ENCODE assay signal across 8 cellular contexts in the genomic region with DNA sequence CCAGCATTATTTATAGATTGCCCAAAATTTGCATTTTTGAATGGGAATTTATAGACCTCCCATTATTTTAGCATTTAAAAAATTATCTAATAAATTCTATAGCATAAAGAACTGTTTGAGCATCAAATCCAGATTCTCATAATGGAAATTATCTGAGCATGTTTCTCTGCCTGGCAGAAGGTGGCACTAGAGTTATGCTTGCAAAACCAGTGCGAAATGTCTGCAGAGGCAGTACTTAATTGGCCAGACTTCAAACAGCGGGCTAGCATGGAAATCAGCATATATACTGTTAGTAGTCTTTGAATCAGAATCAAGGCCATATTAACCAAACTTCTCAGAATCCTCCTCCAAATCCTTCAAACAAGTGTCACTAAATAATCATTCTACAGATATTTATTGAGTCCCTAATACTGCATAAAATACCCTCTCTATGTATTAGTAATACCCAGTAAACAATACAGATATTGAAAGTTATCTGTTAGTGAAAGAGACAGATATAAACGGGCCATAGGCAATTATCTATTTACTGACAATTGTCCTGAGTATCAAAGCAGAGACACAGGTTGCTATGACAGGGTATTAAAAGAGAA.
DNase-seq lines count a peak whose midpoint lies in the region; ATAC-seq, FAIRE-seq and TF ChIP-seq lines count a peak whose summit lies in the region.

No MANE protein-coding gene starts in this region.

- POLR2A ChIA-PET in PC-9 (lab: Charles Lee; ENCODE audit: unreplicated experiment): no interaction called here
- POLR2A ChIA-PET in endothelial cell of umbilical vein (lab: Charles Lee): no interaction called here

- ATAC-seq in GM19455 (IDR thresholded peaks at IDR 0.05; ENCODE audit: unreplicated experiment): no peak

- intact Hi-C loops in PC-9 (cut with micrococcal nuclease; ENCODE audit: unreplicated experiment) (loop anchor here (1.0 to 2.0 kb wide), 2 partner anchors 243 to 868 kb away; no protein-coding TSS in a partner anchor), endothelial cell of umbilical vein (cut with micrococcal nuclease) (loop anchor here (1.0 to 5.0 kb wide), 4 partner anchors 210 to 867 kb away; a partner anchor contains a TSS)

- peaks cover 8% of the 10 kb centered on the region; the same call in 1 of the 2 replicates for H3K4me1 ChIP-seq in PC-9 (replicated peaks; ENCODE audit: insufficient read depth)
- no peaks in the 10 kb centered on the region for H3K4me1 ChIP-seq in endothelial cell of umbilical vein (ENCODE audit: control insufficient read depth, extremely low read depth, insufficient read depth, low read length)

- no peaks in the 10 kb centered on the region for H3K9me2 ChIP-seq in PC-9 (ENCODE audit: insufficient read depth)

- BruUV-seq in PC-9 (replicated peaks; lab: Mats Ljungman, UMichigan) (no TSS peak), endothelial cell of umbilical vein (replicated peaks; lab: Mats Ljungman, UMichigan) (no TSS peak)

- H3K36me3 ChIP-seq in PC-9 (ENCODE audit: low read depth) (no peaks in the 10 kb centered on the region), endothelial cell of umbilical vein (ENCODE audit: control insufficient read depth in 2 of 2, extremely low read depth in 1 of 2, insufficient read depth in 2 of 2, low read length in 2 of 2) (no peaks in the 10 kb centered on the region)

- no peak overlapping the region for H3K4me2 ChIP-seq in PC-9
- no peak overlapping the region for H3K4me2 ChIP-seq in endothelial cell of umbilical vein (ENCODE audit: insufficient read depth, low read length)

- H3K9me3 ChIP-seq in PC-9 (ENCODE audit: insufficient read depth, low read depth) (no peaks in the 10 kb centered on the region), endothelial cell of umbilical vein (replicated peaks; ENCODE audit: control insufficient read depth, insufficient read depth, low read length) (no peaks in the 10 kb centered on the region)

- FAIRE-seq in endothelial cell of umbilical vein (lab: Jason Lieb, UNC): peak; percentile 74

- no peak overlapping the region for H3K9ac ChIP-seq in endothelial cell of umbilical vein (replicated peaks; ENCODE audit: extremely low read depth, insufficient read depth, low read length)

- H2AFZ ChIP-seq in PC-9 (no peak overlapping the region), endothelial cell of umbilical vein (ENCODE audit: low read depth, low read length) (peak overlapping the region; percentile 32)

- H3K9me1 ChIP-seq in endothelial cell of umbilical vein (replicated peaks; ENCODE audit: control insufficient read depth, extremely low read depth, insufficient read depth, low read length): peaks cover 2% of the 10 kb centered on the region

- DNase-seq in GDM1 (lab: John Stamatoyannopoulos, UW): peak; percentile 16
- DNase-seq in HL-60 (ENCODE audit: low read depth in 1 of 2, low spot score in 1 of 2): peak in 1 of 2 experiments; percentile 37
- DNase-seq in PC-9: no peak
- DNase-seq in endothelial cell of umbilical vein (ENCODE audit: low read depth, low spot score): peak; percentile 70
- DNase-seq in midbrain (lab: John Stamatoyannopoulos, UW): peak; percentile 57
- DNase-seq in stimulated activated CD4-positive, alpha-beta T cell treated with anti-CD3 and anti-CD28 coated beads, Interleukin-2, amount 100 ng/mL, for 48 hours: no peak
- no peak for DNase-seq in activated CD4-positive, alpha-beta T cell treated with anti-CD3 and anti-CD28 coated beads for 48 hours

- H3K27me3 ChIP-seq in HL-60 (ENCODE audit: insufficient read depth, poor library complexity, severe bottlenecking): peaks cover 4% of the 10 kb centered on the region
- no peaks in the 10 kb centered on the region for H3K27me3 ChIP-seq in PC-9 (ENCODE audit: insufficient read depth, low read depth)
- H3K27me3 ChIP-seq in endothelial cell of umbilical vein (ENCODE audit: control insufficient read depth in 2 of 2, insufficient read depth in 2 of 2, low read length in 2 of 2): no peaks in the 10 kb centered on the region

- H4K20me1 ChIP-seq in PC-9 (ENCODE audit: insufficient read depth) (no peaks in the 10 kb centered on the region), endothelial cell of umbilical vein (replicated peaks; ENCODE audit: control insufficient read depth, extremely low read depth, insufficient read depth, low read length) (no peaks in the 10 kb centered on the region)

- H3K79me2 ChIP-seq in PC-9 (ENCODE audit: low read depth) (no peaks in the 10 kb centered on the region), endothelial cell of umbilical vein (ENCODE audit: control insufficient read depth, insufficient read depth, low read length) (no peaks in the 10 kb centered on the region)

- CTCF ChIA-PET in PC-9 (lab: Charles Lee) (no interaction called here), endothelial cell of umbilical vein (lab: Charles Lee) (interaction anchor here (0.7 to 4.4 kb wide), 5 partner anchors 203 to 868 kb away, joined by 3 to 49 read pairs (median 3); no protein-coding TSS in a partner anchor)

- H3K27ac ChIP-seq in HL-60 (replicated peaks): no peak overlapping the region
- no peak overlapping the region for H3K27ac ChIP-seq in PC-9
- no peak overlapping the region for H3K27ac ChIP-seq in endothelial cell of umbilical vein (ENCODE audit: insufficient read depth, low read depth, low read length)

- TF ChIP-seq POLR2A in endothelial cell of umbilical vein (IDR thresholded peaks at IDR 0.05; ENCODE audit: low read depth, low read length): no peak

- peak; percentile 53 for TF ChIP-seq CTCF in HL-60 (IDR thresholded peaks at IDR 0.05; ENCODE audit: insufficient read depth, low read length)
- TF ChIP-seq CTCF in PC-9 (conservative IDR thresholded peaks at IDR 0.05): peak; percentile 68
- TF ChIP-seq CTCF in endothelial cell of umbilical vein (IDR thresholded peaks at IDR 0.05; ENCODE audit: extremely low read depth in 1 of 2, insufficient read depth in 1 of 2, low read depth in 1 of 2, low read length in 2 of 2): peak; percentile 59 to 61

- no peaks in the 10 kb centered on the region for H3F3A ChIP-seq in PC-9 (ENCODE audit: insufficient read depth, low read depth)

- H3K4me3 ChIP-seq in HL-60 (replicated peaks; ENCODE audit: insufficient read depth, low read length) (no peak overlapping the region), PC-9 (no peak overlapping the region), endothelial cell of umbilical vein (replicated peaks in 1 of 3; ENCODE audit: insufficient read depth in 1 of 3, low read depth in 1 of 3, low read length in 3 of 3) (no peak overlapping the region)

- dilution Hi-C loops in endothelial cell of umbilical vein (cut with MboI; ENCODE audit: extremely low pct_ligation_motif_present, low sequenced_read_pairs): no loop called here

TF ChIP-seq in endothelial cell of umbilical vein, 7 proteins besides CTCF, POLR2A, EP300 and RAD21:
- TF ChIP-seq EZH2 (IDR thresholded peaks at IDR 0.05; ENCODE audit: borderline replicate concordance, low read depth, low read length, severe bottlenecking) (no peak), JUN (IDR thresholded peaks at IDR 0.05; ENCODE audit: borderline replicate concordance, insufficient read depth, insufficient read length, low read depth) (no peak), POLR2AphosphoS5 (IDR thresholded peaks at IDR 0.05; ENCODE audit: insufficient read depth, low read depth, low read length) (no peak), MYC (IDR thresholded peaks at IDR 0.05; ENCODE audit: low read depth, low read length) (no peak), FOS (IDR thresholded peaks at IDR 0.05; ENCODE audit: borderline replicate concordance, insufficient read depth, low read length) (no peak), GATA2 (IDR thresholded peaks at IDR 0.05; ENCODE audit: insufficient read depth, insufficient read length, low read depth, low read length) (no peak)
- TF ChIP-seq, protein P1, sequence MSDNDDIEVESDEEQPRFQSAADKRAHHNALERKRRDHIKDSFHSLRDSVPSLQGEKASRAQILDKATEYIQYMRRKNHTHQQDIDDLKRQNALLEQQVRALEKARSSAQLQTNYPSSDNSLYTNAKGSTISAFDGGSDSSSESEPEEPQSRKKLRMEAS (IDR thresholded peaks at IDR 0.05; ENCODE audit: insufficient read depth, insufficient read length): no peak

Comparison
In these comparisons a context has a peak if more than half of its experiments do, and no peak if none do; other contexts are left out.
1. DNase-seq: peak in GDM1 (single experiment), endothelial cell of umbilical vein (single experiment) and midbrain (single experiment); none in PC-9 (0 of 2), stimulated activated CD4-positive, alpha-beta T cell treated with anti-CD3 and anti-CD28 coated beads, Interleukin-2, amount 100 ng/mL, for 48 hours (0 of 2) and activated CD4-positive, alpha-beta T cell treated with anti-CD3 and anti-CD28 coated beads for 48 hours (single experiment).
2. Peak in every context shown above with its lines, with median percentiles within 50 percentile points of each other: CTCF ChIP-seq.